Comparison of ENCODE assay signal across 10 cellular contexts in genomic region chr3:132536442-132537153, GRCh38.
A peak's percentile ranks its signal among the peaks of the same experiment; 100 is the strongest.
DNase-seq lines count a peak whose midpoint lies in the region; ATAC-seq and TF ChIP-seq lines count a peak whose summit lies in the region.
"Had no signal": no experiment of that assay in that cellular context is flagged by ENCODE, and none has a peak within 500 bp of the region (broad histone marks: within the 10 kb centered on the region; RNA-seq: fewer than 3 reads in every experiment).

No MANE protein-coding gene starts in this region.

- peak overlapping the region; percentile 39 for H3K27ac ChIP-seq in mesodermal cell (ENCODE audit: low read depth, low read length, severe bottlenecking)

- no peak for ATAC-seq in HG02870 (IDR thresholded peaks at IDR 0.05; ENCODE audit: unreplicated experiment)
- no peak for ATAC-seq in naive thymus-derived CD8-positive, alpha-beta T cell

- no peaks in the 10 kb centered on the region for H3K27me3 Mint-ChIP-seq in naive thymus-derived CD8-positive, alpha-beta T cell

- H3K9me3 Mint-ChIP-seq in naive thymus-derived CD8-positive, alpha-beta T cell = no peaks in the 10 kb centered on the region
- H3K9me3 Mint-ChIP-seq: H9 had no signal

- 94 to 100% methylated on average over 2 to 3 of the region's 3 CpGs for WGBS in mesodermal cell (ENCODE audit: insufficient coverage in 2 of 2), 2 experiments

- no peak overlapping the region for H3K4me3 Mint-ChIP-seq in naive thymus-derived CD8-positive, alpha-beta T cell
- H3K4me3 Mint-ChIP-seq: H9 had no signal

- peaks cover 0 to 78% (median 26%) of the 10 kb centered on the region in 3 donors for H3K36me3 Mint-ChIP-seq in naive thymus-derived CD8-positive, alpha-beta T cell

- no peak overlapping the region for H3K4me3 ChIP-seq in mesodermal cell (ENCODE audit: extremely low read depth, insufficient read depth, low read length, poor library complexity, severe bottlenecking)
- H3K4me3 ChIP-seq: breast epithelium had no signal

- H3K36me3 ChIP-seq in mesodermal cell (ENCODE audit: control insufficient read depth, insufficient read depth, low read length) = peaks cover 57% of the 10 kb centered on the region
- H3K36me3 ChIP-seq: breast epithelium had no signal

- 0 out of 3 replicates have a peak, but pooled peaks have one; percentile 2 for TF ChIP-seq CTCF in GM12872 (IDR thresholded peaks at IDR 0.05; ENCODE audit: insufficient read depth, low read depth, low read length)

- DNase-seq in HT-29 (ENCODE audit: low spot score) (peak; percentile 3), amniotic epithelial cell (ENCODE audit: low read depth) (peak; percentile 19), NCI-H774 (lab: John Stamatoyannopoulos, UW) (no peak), ureter (ENCODE audit: low spot score) (no peak)
- DNase-seq in naive thymus-derived CD8-positive, alpha-beta T cell = no peak

- H3K27ac Mint-ChIP-seq in naive thymus-derived CD8-positive, alpha-beta T cell = peak overlapping the region in 2 of 10 donors; percentile 29 to 32

- no peaks in the 10 kb centered on the region for H3K4me1 ChIP-seq in mesodermal cell (ENCODE audit: control insufficient read depth, insufficient read depth, low read length, poor library complexity, severe bottlenecking)
- H3K4me1 ChIP-seq: breast epithelium had no signal

- H3K9me3 ChIP-seq in mesodermal cell (ENCODE audit: control insufficient read depth, low read length) = no peaks in the 10 kb centered on the region
- H3K9me3 ChIP-seq: breast epithelium had no signal

- H3K4me1 Mint-ChIP-seq in naive thymus-derived CD8-positive, alpha-beta T cell = no peaks in the 10 kb centered on the region

- POLR2A ChIA-PET in naive thymus-derived CD8-positive, alpha-beta T cell (lab: Charles Lee) = no interaction called here

Comparison
In these comparisons a context has a peak if more than half of its experiments do, and no peak if none do; other contexts are left out.
1. DNase-seq: peak in HT-29 (single experiment) and amniotic epithelial cell (single experiment); none in naive thymus-derived CD8-positive, alpha-beta T cell (0 of 10), NCI-H774 (single experiment) and ureter (single experiment).